9 cellular contexts compared by ENCODE assay signal in genomic region chr4:48405924-48406323, GRCh38.
"Had no signal": no experiment of that assay in that cellular context is flagged by ENCODE, and none has a peak within 500 bp of the region (broad histone marks: within the 10 kb centered on the region; RNA-seq: fewer than 3 reads in every experiment).

No MANE protein-coding gene starts in this region.

- H3K9me3 Mint-ChIP-seq: GM23338, H9, IgD-negative memory B cell had no signal

- H3K4me3 ChIP-seq: GM23338 had no signal

- FAIRE-seq: H1, H54, HepG2 had no signal

- H2AFZ ChIP-seq: GM23338 had no signal

- H3K27me3 Mint-ChIP-seq: IgD-negative memory B cell had no signal

- DNase-seq: H9, HCEC 1CT, KBM-7 had no signal

- H3K4me3 Mint-ChIP-seq: GM23338, H9, IgD-negative memory B cell had no signal

- H3K27ac ChIP-seq: HL-60 had no signal

- H3K27ac Mint-ChIP-seq: GM23338, H9, IgD-negative memory B cell had no signal

- ATAC-seq: GM23338, HepG2 had no signal

- H3K4me2 ChIP-seq: GM23338 had no signal
